In genomic region chrX:118780509-118780908, GRCh38 we compare ENCODE assay signal across 21 cellular contexts. TPM values are rescaled to one million over a fixed set of nuclear protein-coding genes. Genes with fewer than 3 reads are reported as not detected.
"Had no signal": no experiment of that assay in that cellular context is flagged by ENCODE, and none has a peak within 500 bp of the region (broad histone marks: within the 10 kb centered on the region; RNA-seq: fewer than 3 reads in every experiment).

No MANE protein-coding gene starts in this region.

- H3K27ac ChIP-seq: ascending aorta, parathyroid adenoma, suprapubic skin, upper lobe of left lung, VCaP had no signal

- ATAC-seq: heart left ventricle; naive thymus-derived CD4-positive, alpha-beta T cell; SK-N-SH treated with all-trans-retinoic acid at 6 μM for 48 hours had no signal

- FAIRE-seq: endometrium had no signal

- H3K9me3 ChIP-seq: ascending aorta, breast epithelium, heart left ventricle, suprapubic skin, upper lobe of left lung had no signal

- H3K9ac ChIP-seq: parathyroid adenoma had no signal

- H3K4me3 ChIP-seq: ascending aorta, breast epithelium, heart left ventricle, skin epidermis, suprapubic skin, upper lobe of left lung had no signal

- H3K27me3 ChIP-seq: ascending aorta, heart left ventricle, suprapubic skin, upper lobe of left lung had no signal

- DNase-seq: activated CD4-positive, alpha-beta T cell treated with anti-CD3 and anti-CD28 coated beads for 1 hour; activated CD4-positive, alpha-beta T cell treated with anti-CD3 and anti-CD28 coated beads, Interleukin-2, amount 50 U/mL, for 4 hours; activated naive CD4-positive, alpha-beta T cell treated with anti-CD3 and anti-CD28 coated beads for 36 hours; activated T-cell treated with anti-CD3 and anti-CD28 coated beads for 4 hours; foreskin melanocyte; heart left ventricle; naive thymus-derived CD4-positive, alpha-beta T cell; stimulated activated CD4-positive, alpha-beta T cell treated with anti-CD3 and anti-CD28 coated beads, Interleukin-4, amount 100 ng/mL, for 24 hours; stimulated activated naive CD4-positive, alpha-beta T cell treated with Interleukin-2 at 50 U/mL for 16 hours; T-helper 1 cell; T1000; upper lobe of left lung had no signal

- H3K4me1 ChIP-seq: ascending aorta, breast epithelium, heart left ventricle, parathyroid adenoma, suprapubic skin, upper lobe of left lung had no signal

- H3K36me3 ChIP-seq: breast epithelium, suprapubic skin had no signal

RNA-seq across cellular contexts. Expression of gene ZCCHC12, which starts 43.1 kb away (rescaled TPM):
- total RNA-seq: ascending aorta, breast epithelium, lung microvascular endothelial cell, suprapubic skin had no signal
